13 cellular contexts compared by ENCODE assay signal in genomic region chr13:43159007-43159406, GRCh38.
DNase-seq lines count a peak whose midpoint lies in the region; ATAC-seq and TF ChIP-seq lines count a peak whose summit lies in the region.
"Had no signal": no experiment of that assay in that cellular context is flagged by ENCODE, and none has a peak within 500 bp of the region (broad histone marks: within the 10 kb centered on the region; RNA-seq: fewer than 3 reads in every experiment).

No MANE protein-coding gene starts in this region.

- no peaks in the 10 kb centered on the region for H3K27me3 Mint-ChIP-seq in nephron (ENCODE audit: low read depth)
- H3K27me3 Mint-ChIP-seq in activated naive CD8-positive, alpha-beta T cell treated with anti-CD3 and anti-CD28 coated beads, Interleukin-2, amount 50 U/mL, for 24 hours: no peaks in the 10 kb centered on the region
- H3K27me3 Mint-ChIP-seq: stimulated activated memory B cell treated with anti-CD40 and anti-IgM and Interleukin-4, amounts not matched to agents 10 μg/mL and 1 μg/mL and 100 μg/mL, for 72 hours had no signal

- peak overlapping the region; percentile 27 to 79 (median 63) for H3K27ac Mint-ChIP-seq in nephron
- no peak overlapping the region for H3K27ac Mint-ChIP-seq in activated naive CD8-positive, alpha-beta T cell treated with anti-CD3 and anti-CD28 coated beads, Interleukin-2, amount 50 U/mL, for 24 hours
- H3K27ac Mint-ChIP-seq: stimulated activated memory B cell treated with anti-CD40 and anti-IgM and Interleukin-4, amounts not matched to agents 10 μg/mL and 1 μg/mL and 100 μg/mL, for 72 hours had no signal

- no peak overlapping the region for H3K4me3 Mint-ChIP-seq in nephron
- no peak overlapping the region for H3K4me3 Mint-ChIP-seq in activated naive CD8-positive, alpha-beta T cell treated with anti-CD3 and anti-CD28 coated beads, Interleukin-2, amount 50 U/mL, for 24 hours
- H3K4me3 Mint-ChIP-seq: stimulated activated memory B cell treated with anti-CD40 and anti-IgM and Interleukin-4, amounts not matched to agents 10 μg/mL and 1 μg/mL and 100 μg/mL, for 72 hours had no signal

- intact Hi-C loops in left cardiac atrium (cut with DNase I): no loop called here

- no peaks in the 10 kb centered on the region for H3K36me3 Mint-ChIP-seq in nephron (ENCODE audit: low read depth)
- H3K36me3 Mint-ChIP-seq in activated naive CD8-positive, alpha-beta T cell treated with anti-CD3 and anti-CD28 coated beads, Interleukin-2, amount 50 U/mL, for 24 hours (ENCODE audit: low read depth): no peaks in the 10 kb centered on the region
- H3K36me3 Mint-ChIP-seq: stimulated activated memory B cell treated with anti-CD40 and anti-IgM and Interleukin-4, amounts not matched to agents 10 μg/mL and 1 μg/mL and 100 μg/mL, for 72 hours had no signal

- DNase-seq in DMS153 (lab: John Stamatoyannopoulos, UW) (peak; percentile 26), NCI-H146 (lab: John Stamatoyannopoulos, UW) (peak; percentile 50), choroid plexus epithelial cell (ENCODE audit: low read depth) (peak; percentile 74), DMS79 treated with DMSO at 0.1 percent for 48 hours (lab: John Stamatoyannopoulos, UW) (no peak), inferior parietal cortex (ENCODE audit: extremely low spot score) (no peak), left cardiac atrium (no peak)
- DNase-seq in activated naive CD8-positive, alpha-beta T cell treated with anti-CD3 and anti-CD28 coated beads, Interleukin-2, amount 50 U/mL, for 24 hours: no peak
- DNase-seq: activated effector memory CD4-positive, alpha-beta T cell treated with anti-CD3 and anti-CD28 coated beads, Interleukin-2, amount 50 U/mL, for 16 hours; OCI-M1; stimulated activated CD4-positive, alpha-beta T cell treated with anti-CD3 and anti-CD28 coated beads, Interleukin-12 subunit alpha, Interleukin-12 subunit beta, amount 100 ng/mL, for 4 hours had no signal

- H3K9me3 Mint-ChIP-seq in nephron: peaks cover 7% of the 10 kb centered on the region
- H3K9me3 Mint-ChIP-seq in activated naive CD8-positive, alpha-beta T cell treated with anti-CD3 and anti-CD28 coated beads, Interleukin-2, amount 50 U/mL, for 24 hours: no peaks in the 10 kb centered on the region
- H3K9me3 Mint-ChIP-seq: stimulated activated memory B cell treated with anti-CD40 and anti-IgM and Interleukin-4, amounts not matched to agents 10 μg/mL and 1 μg/mL and 100 μg/mL, for 72 hours had no signal

- no peak overlapping the region for H3K4me3 ChIP-seq in choroid plexus epithelial cell (ENCODE audit: low read depth, low read length)
- H3K4me3 ChIP-seq: K562 had no signal

- no peak for ATAC-seq in left cardiac atrium
- no peak for ATAC-seq in activated naive CD8-positive, alpha-beta T cell treated with anti-CD3 and anti-CD28 coated beads, Interleukin-2, amount 50 U/mL, for 24 hours
- ATAC-seq: K562; stimulated activated memory B cell treated with anti-CD40 and anti-IgM and Interleukin-4, amounts not matched to agents 10 μg/mL and 1 μg/mL and 100 μg/mL, for 72 hours had no signal

- TF ChIP-seq CTCF in choroid plexus epithelial cell (conservative IDR thresholded peaks at IDR 0.05; ENCODE audit: low read depth, low read length) (peak; percentile 50), nephron (IDR thresholded peaks at IDR 0.05; ENCODE audit: unreplicated experiment in 3 of 3) (no peak)

- H3K4me1 Mint-ChIP-seq in nephron: peaks cover 33% of the 10 kb centered on the region
- no peaks in the 10 kb centered on the region for H3K4me1 Mint-ChIP-seq in activated naive CD8-positive, alpha-beta T cell treated with anti-CD3 and anti-CD28 coated beads, Interleukin-2, amount 50 U/mL, for 24 hours
- H3K4me1 Mint-ChIP-seq: stimulated activated memory B cell treated with anti-CD40 and anti-IgM and Interleukin-4, amounts not matched to agents 10 μg/mL and 1 μg/mL and 100 μg/mL, for 72 hours had no signal

Comparison
In these comparisons a context has a peak if more than half of its experiments do, and no peak if none do; other contexts are left out.
1. DNase-seq: peak in DMS153 (single experiment), NCI-H146 (single experiment) and choroid plexus epithelial cell (single experiment); none in DMS79 treated with DMSO at 0.1 percent for 48 hours (single experiment), inferior parietal cortex (single experiment), left cardiac atrium (single experiment) and activated naive CD8-positive, alpha-beta T cell treated with anti-CD3 and anti-CD28 coated beads, Interleukin-2, amount 50 U/mL, for 24 hours (single experiment).